Comparison of ENCODE assay signal across 26 cellular contexts in genomic region chr10:1841759-1842158, GRCh38.
"Had no signal": no experiment of that assay in that cellular context is flagged by ENCODE, and none has a peak within 500 bp of the region (broad histone marks: within the 10 kb centered on the region; RNA-seq: fewer than 3 reads in every experiment).

No MANE protein-coding gene starts in this region.

- H3K27me3 ChIP-seq: left lung, neural progenitor cell, ovary, right atrium auricular region, tibial nerve, upper lobe of left lung, vagina had no signal

- H3K4me3 ChIP-seq: left lung, lower lobe of right lung, neural progenitor cell, ovary, right atrium auricular region, skin epidermis, tibial nerve, upper lobe of left lung, vagina had no signal

- DNase-seq: hypothalamus; immature natural killer cell; kidney; left colon; left lung; lower lobe of right lung; mammary epithelial cell; mesenchymal stem cell; natural killer cell; nephron progenitor cell; ovary; stimulated activated CD4-positive, alpha-beta T cell treated with anti-CD3 and anti-CD28 coated beads, Interleukin-12 subunit alpha, Interleukin-12 subunit beta, amount 100 ng/mL, for 4 hours; stimulated activated CD4-positive, alpha-beta T cell treated with anti-CD3 and anti-CD28 coated beads, Interleukin-15, amount 100 ng/mL, for 24 hours; stimulated activated CD4-positive, alpha-beta T cell treated with anti-CD3 and anti-CD28 coated beads, Interleukin-2, amount 100 ng/mL, for 24 hours; stimulated activated CD4-positive, alpha-beta T cell treated with anti-CD3 and anti-CD28 coated beads, Interleukin-4, amount 100 ng/mL, for 1 hour; stimulated activated naive B cell treated with anti-CD40 and anti-IgM and Interleukin-4, amounts not matched to agents 10 μg/mL and 1 μg/mL and 100 μg/mL, for 72 hours; stimulated activated naive CD8-positive, alpha-beta T cell treated with anti-CD3 and anti-CD28 coated beads, Interleukin-15, amount 100 ng/mL, for 72 hours; substantia nigra had no signal

- H3K27ac ChIP-seq: left lung, lower lobe of right lung, neural progenitor cell, ovary, right atrium auricular region, skin epidermis, tibial nerve, upper lobe of left lung, vagina had no signal

- H3K4me1 ChIP-seq: left lung, lower lobe of right lung, neural progenitor cell, right atrium auricular region, tibial nerve, upper lobe of left lung, vagina had no signal

- H2AFZ ChIP-seq: neural progenitor cell had no signal

- H3K9me3 ChIP-seq: left lung, lower lobe of right lung, ovary, right atrium auricular region, tibial nerve, upper lobe of left lung, vagina had no signal

- FAIRE-seq: islet of Langerhans, kidney had no signal

- ATAC-seq: left colon; left lung; lower lobe of right lung; sciatic nerve; stimulated activated naive B cell treated with anti-CD40 and anti-IgM and Interleukin-4, amounts not matched to agents 10 μg/mL and 1 μg/mL and 100 μg/mL, for 72 hours; stimulated activated naive CD8-positive, alpha-beta T cell treated with anti-CD3 and anti-CD28 coated beads, Interleukin-15, amount 100 ng/mL, for 72 hours had no signal

- H3K36me3 ChIP-seq: left lung, lower lobe of right lung, neural progenitor cell, ovary, right atrium auricular region, tibial nerve, upper lobe of left lung, vagina had no signal

- H3K4me2 ChIP-seq: neural progenitor cell had no signal

- H3K9ac ChIP-seq: neural progenitor cell had no signal
